ENCODE assay signal across 1 cellular context in the genomic region with DNA sequence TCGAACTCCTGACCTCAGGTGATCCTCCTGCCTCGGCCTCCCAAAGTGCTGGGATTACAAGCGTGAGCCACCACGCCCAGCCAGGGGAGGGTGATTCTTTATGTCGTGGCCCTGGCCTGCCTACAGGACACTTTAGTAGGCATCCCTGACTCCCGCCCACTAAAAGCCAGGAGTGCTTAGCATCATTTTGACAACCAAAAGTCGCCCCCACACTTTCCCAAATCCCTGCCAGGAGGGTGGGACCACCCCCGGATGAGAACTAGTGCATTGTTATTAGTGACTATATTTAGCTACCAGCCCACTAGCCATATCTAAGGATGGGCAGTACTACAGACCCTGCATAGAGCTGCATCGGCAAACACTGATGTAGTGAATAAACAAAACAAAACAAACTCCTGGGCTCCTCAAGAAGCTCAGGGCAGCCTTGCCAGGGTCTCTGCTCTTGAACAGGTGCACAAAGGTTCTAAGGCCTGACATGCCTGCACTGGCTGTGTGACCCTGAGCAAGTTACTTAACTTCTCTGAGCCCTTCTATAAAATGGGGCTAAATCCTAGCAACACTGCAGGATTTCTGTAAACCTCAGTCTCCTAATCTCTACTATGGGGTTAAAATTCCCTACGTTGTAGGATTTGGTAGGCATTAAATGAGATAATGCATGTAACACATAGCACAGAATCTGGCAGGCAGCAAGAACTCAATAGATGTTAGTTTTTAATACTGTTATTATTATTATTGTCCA.
TF ChIP-seq lines count a peak whose summit lies in the region.

No MANE protein-coding gene starts in this region.

TF ChIP-seq in SK-N-SH, 30 proteins besides CTCF, POLR2A, EP300 and RAD21:
- TF ChIP-seq TAF1 (IDR thresholded peaks at IDR 0.05; ENCODE audit: borderline replicate concordance, low read depth, low read length) (no peak), RFX5 (IDR thresholded peaks at IDR 0.05; ENCODE audit: low read length) (no peak), YY1 (IDR thresholded peaks at IDR 0.05; ENCODE audit: low read depth) (no peak), GABPA (IDR thresholded peaks at IDR 0.05; ENCODE audit: low read depth) (no peak), SMC3 (IDR thresholded peaks at IDR 0.05; ENCODE audit: low read depth, low read length) (no peak), MXI1 (IDR thresholded peaks at IDR 0.05; ENCODE audit: low read depth, low read length) (no peak), ELF1 (IDR thresholded peaks at IDR 0.05) (no peak)
- TF ChIP-seq, protein P1, sequence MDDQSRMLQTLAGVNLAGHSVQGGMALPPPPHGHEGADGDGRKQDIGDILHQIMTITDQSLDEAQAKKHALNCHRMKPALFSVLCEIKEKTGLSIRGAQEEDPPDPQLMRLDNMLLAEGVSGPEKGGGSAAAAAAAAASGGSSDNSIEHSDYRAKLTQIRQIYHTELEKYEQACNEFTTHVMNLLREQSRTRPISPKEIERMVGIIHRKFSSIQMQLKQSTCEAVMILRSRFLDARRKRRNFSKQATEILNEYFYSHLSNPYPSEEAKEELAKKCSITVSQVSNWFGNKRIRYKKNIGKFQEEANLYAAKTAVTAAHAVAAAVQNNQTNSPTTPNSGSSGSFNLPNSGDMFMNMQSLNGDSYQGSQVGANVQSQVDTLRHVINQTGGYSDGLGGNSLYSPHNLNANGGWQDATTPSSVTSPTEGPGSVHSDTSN (IDR thresholded peaks at IDR 0.05): no peak
- TF ChIP-seq, protein P2, sequence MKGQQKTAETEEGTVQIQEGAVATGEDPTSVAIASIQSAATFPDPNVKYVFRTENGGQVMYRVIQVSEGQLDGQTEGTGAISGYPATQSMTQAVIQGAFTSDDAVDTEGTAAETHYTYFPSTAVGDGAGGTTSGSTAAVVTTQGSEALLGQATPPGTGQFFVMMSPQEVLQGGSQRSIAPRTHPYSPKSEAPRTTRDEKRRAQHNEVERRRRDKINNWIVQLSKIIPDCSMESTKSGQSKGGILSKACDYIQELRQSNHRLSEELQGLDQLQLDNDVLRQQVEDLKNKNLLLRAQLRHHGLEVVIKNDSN (IDR thresholded peaks at IDR 0.05; ENCODE audit: borderline replicate concordance, low read depth): no peak
